ENCODE assay signal across 22 cellular contexts in genomic region chr1:226384040-226384439, GRCh38. TPM values are rescaled to one million over a fixed set of nuclear protein-coding genes. Genes with fewer than 3 reads are reported as not detected.
DNase-seq lines count a peak whose midpoint lies in the region; ATAC-seq and TF ChIP-seq lines count a peak whose summit lies in the region.
"Had no signal": no experiment of that assay in that cellular context is flagged by ENCODE, and none has a peak within 500 bp of the region (broad histone marks: within the 10 kb centered on the region; RNA-seq: fewer than 3 reads in every experiment).

No MANE protein-coding gene starts in this region.

- no peak overlapping the region for H3K4me2 ChIP-seq in neuronal stem cell (ENCODE audit: insufficient read depth, low read length, poor library complexity, severe bottlenecking)
- H3K4me2 ChIP-seq: BLaER1 treated with 17β-estradiol and CSF1 and Interleukin-3, amounts not matched to agents 10 nM and 100 nM had no signal

- H3K9me3 ChIP-seq in heart left ventricle, result no peaks in the 10 kb centered on the region
- no peaks in the 10 kb centered on the region for H3K9me3 ChIP-seq in neuronal stem cell (replicated peaks in 1 of 2; ENCODE audit: control insufficient read depth in 2 of 2, insufficient read depth in 1 of 2, low read depth in 1 of 2, low read length in 2 of 2)
- H3K9me3 ChIP-seq: BLaER1 treated with 17β-estradiol and CSF1 and Interleukin-3, amounts not matched to agents 10 nM and 100 nM had no signal

- H2BK15ac ChIP-seq in neuronal stem cell (ENCODE audit: low read length), result no peak overlapping the region

- H3K4me3 Mint-ChIP-seq in stimulated activated memory B cell treated with anti-CD40 and anti-IgM and Interleukin-4, amounts not matched to agents 10 μg/mL and 1 μg/mL and 100 μg/mL, for 72 hours, result no peak overlapping the region
- H3K4me3 Mint-ChIP-seq: B cell; CD14-positive monocyte; CD4-positive, alpha-beta T cell; CD8-positive, alpha-beta memory T cell had no signal

- no peak overlapping the region for H3K4ac ChIP-seq in neuronal stem cell (ENCODE audit: low read length)

- no peak overlapping the region for H3K14ac ChIP-seq in neuronal stem cell (ENCODE audit: low read length)

- H3K4me3 ChIP-seq in heart left ventricle (no peak overlapping the region), neuronal stem cell (ENCODE audit: low read length in 2 of 2) (no peak overlapping the region)
- H3K4me3 ChIP-seq: BLaER1 treated with 17β-estradiol and CSF1 and Interleukin-3, amounts not matched to agents 10 nM and 100 nM; GM12878; GM23248 had no signal

- WGBS in heart left ventricle, 4 donors, result 87 to 92% (median 90%) methylated on average over 4 of the region's 4 CpGs
- WGBS in neuronal stem cell (ENCODE audit: extremely low coverage in 2 of 2, insufficient read length in 2 of 2, insufficient replicate concordance in 1 of 2), 2 donors, result no CpG with 5 or more reads among the region's 4 CpGs

- no peaks in the 10 kb centered on the region for H3K9me3 Mint-ChIP-seq in stimulated activated memory B cell treated with anti-CD40 and anti-IgM and Interleukin-4, amounts not matched to agents 10 μg/mL and 1 μg/mL and 100 μg/mL, for 72 hours
- H3K9me3 Mint-ChIP-seq: CD14-positive monocyte; CD4-positive, alpha-beta T cell; CD8-positive, alpha-beta memory T cell had no signal

- H3K4me1 ChIP-seq in heart left ventricle (no peaks in the 10 kb centered on the region), neuronal stem cell (ENCODE audit: control insufficient read depth in 2 of 2, insufficient read depth in 1 of 2, low read depth in 1 of 2, low read length in 2 of 2) (no peaks in the 10 kb centered on the region)

- H4K8ac ChIP-seq in neuronal stem cell (ENCODE audit: low read depth, low read length), result peak overlapping the region; percentile 20

- no peak overlapping the region for H3K18ac ChIP-seq in neuronal stem cell (ENCODE audit: low read length)

- H3K36me3 Mint-ChIP-seq in stimulated activated memory B cell treated with anti-CD40 and anti-IgM and Interleukin-4, amounts not matched to agents 10 μg/mL and 1 μg/mL and 100 μg/mL, for 72 hours, result peaks cover 86% of the 10 kb centered on the region

- no peak for TF ChIP-seq POLR2A in heart left ventricle (IDR thresholded peaks at IDR 0.05)

- no peaks in the 10 kb centered on the region for H3K79me1 ChIP-seq in neuronal stem cell (ENCODE audit: low read depth, low read length)

- no peak overlapping the region for H4K91ac ChIP-seq in neuronal stem cell (ENCODE audit: low read depth, low read length, poor library complexity)

- intact Hi-C loops in cardiac septum (cut with DNase I), result no loop called here
- intact Hi-C loops in heart left ventricle (cut with DNase I), result no loop called here
- intact Hi-C loops in sciatic nerve (cut with DNase I), result no loop called here

- no peaks in the 10 kb centered on the region for H3K27me3 Mint-ChIP-seq in stimulated activated memory B cell treated with anti-CD40 and anti-IgM and Interleukin-4, amounts not matched to agents 10 μg/mL and 1 μg/mL and 100 μg/mL, for 72 hours
- H3K27me3 Mint-ChIP-seq: B cell; CD4-positive, alpha-beta T cell; CD8-positive, alpha-beta memory T cell had no signal

- H3K27me3 ChIP-seq in heart left ventricle (no peaks in the 10 kb centered on the region), neuronal stem cell (ENCODE audit: control insufficient read depth in 3 of 3, insufficient read depth in 3 of 3, low read depth in 1 of 3, low read length in 3 of 3) (no peaks in the 10 kb centered on the region)
- H3K27me3 ChIP-seq: BLaER1 treated with 17β-estradiol and CSF1 and Interleukin-3, amounts not matched to agents 10 nM and 100 nM had no signal

- H2AFZ ChIP-seq in neuronal stem cell (ENCODE audit: low read length), result no peak overlapping the region
- H2AFZ ChIP-seq: GM23248 had no signal

- H3K4me1 Mint-ChIP-seq in stimulated activated memory B cell treated with anti-CD40 and anti-IgM and Interleukin-4, amounts not matched to agents 10 μg/mL and 1 μg/mL and 100 μg/mL, for 72 hours, result peaks cover 7% of the 10 kb centered on the region
- H3K4me1 Mint-ChIP-seq: B cell; CD14-positive monocyte; CD8-positive, alpha-beta memory T cell had no signal

- H3K27ac ChIP-seq in heart left ventricle, result no peak overlapping the region
- H3K27ac ChIP-seq in neuronal stem cell (replicated peaks; ENCODE audit: low read length), result no peak overlapping the region
- H3K27ac ChIP-seq: 22Rv1; BLaER1 treated with 17β-estradiol and CSF1 and Interleukin-3, amounts not matched to agents 10 nM and 100 nM; GM23248 had no signal

- no peak overlapping the region for H2BK5ac ChIP-seq in neuronal stem cell (ENCODE audit: low read length)

- no peak overlapping the region for H3K9ac ChIP-seq in neuronal stem cell (ENCODE audit: low read depth, low read length, poor library complexity)
- H3K9ac ChIP-seq: GM23248 had no signal

- DNase-seq in cardiac septum (ENCODE audit: low spot score) (peak; percentile 31), heart left ventricle (no peak), neuronal stem cell (ENCODE audit: low spot score) (no peak), sciatic nerve (ENCODE audit: low spot score) (peak; percentile 10), HPDE6-E6E7 (ENCODE audit: extremely low spot score) (no peak)
- no peak for DNase-seq in activated CD4-positive, CD25-positive, alpha-beta regulatory T cell (lab: John Stamatoyannopoulos, UW)
- DNase-seq: CD4-positive, alpha-beta T cell; CD8-positive, alpha-beta memory T cell; DMS 273 treated with DMSO at 0.1 percent for 48 hours; DMS79; EL; GDM1; GM23248; H7; HCEC 1CT had no signal

- H2BK120ac ChIP-seq in neuronal stem cell (ENCODE audit: low read depth, low read length), result no peak overlapping the region

- H3K36me3 ChIP-seq in heart left ventricle, result peaks cover 0 to 100% (median 100%) of the 10 kb centered on the region in 9 donors
- peaks cover 76 to 100% of the 10 kb centered on the region in 2 donors for H3K36me3 ChIP-seq in neuronal stem cell (replicated peaks in 1 of 2; ENCODE audit: control insufficient read depth in 2 of 2, insufficient read depth in 2 of 2, low read length in 2 of 2)

- H3K23ac ChIP-seq in neuronal stem cell (ENCODE audit: low read depth, low read length, poor library complexity), result no peak overlapping the region

- no peak for ATAC-seq in heart left ventricle
- no peak for ATAC-seq in sciatic nerve
- no peak for ATAC-seq in stimulated activated memory B cell treated with anti-CD40 and anti-IgM and Interleukin-4, amounts not matched to agents 10 μg/mL and 1 μg/mL and 100 μg/mL, for 72 hours
- no peak for ATAC-seq in HG03432 (IDR thresholded peaks at IDR 0.05; ENCODE audit: unreplicated experiment)
- ATAC-seq: GM12878 had no signal

- no peak for TF ChIP-seq CTCF in heart left ventricle (IDR thresholded peaks at IDR 0.05)

- H2BK12ac ChIP-seq in neuronal stem cell (ENCODE audit: low read length), result no peak overlapping the region

- peak overlapping the region; percentile 15 for H3K27ac Mint-ChIP-seq in stimulated activated memory B cell treated with anti-CD40 and anti-IgM and Interleukin-4, amounts not matched to agents 10 μg/mL and 1 μg/mL and 100 μg/mL, for 72 hours
- H3K27ac Mint-ChIP-seq: CD14-positive monocyte; CD4-positive, alpha-beta T cell had no signal

- no peak overlapping the region for H2AK5ac ChIP-seq in neuronal stem cell (ENCODE audit: low read depth, low read length)

RNA-seq across cellular contexts. Expression of gene PARP1, which starts 23.9 kb away (rescaled TPM):
- total RNA-seq in cardiac septum, result 87.1 TPM
- total RNA-seq in heart left ventricle, result 100 to 1,000 TPM in 8 of 9 donors, 10 to 100 TPM in 1; 98.8 to 168 (median 111) TPM
- polyA plus RNA-seq in heart left ventricle, result 100 to 1,000 TPM in 1 of 2 donors, 10 to 100 TPM in 1; 50.4 to 140 TPM
- 231 TPM for polyA plus RNA-seq in neuronal stem cell (2013, experiment 1 of 2)
- 243 TPM for polyA plus RNA-seq in neuronal stem cell (2013, experiment 2 of 2)
- total RNA-seq in sciatic nerve, result 85.2 TPM

Comparison
In these comparisons a context has a peak if more than half of its experiments do, and no peak if none do; other contexts are left out.
1. DNase-seq: peak in cardiac septum (single experiment) and sciatic nerve (single experiment); none in heart left ventricle (0 of 5), neuronal stem cell (single experiment), activated CD4-positive, CD25-positive, alpha-beta regulatory T cell (0 of 4) and HPDE6-E6E7 (single experiment).